1 cellular context compared by ENCODE assay signal in genomic region chr9:109663978-109664377, GRCh38.
DNase-seq lines count a peak whose midpoint lies in the region; ATAC-seq, FAIRE-seq and TF ChIP-seq lines count a peak whose summit lies in the region.
"Not testable (repeated sequence)": the region's sequence is repeated elsewhere in the genome, so short reads cannot be mapped to it uniquely, and the experiment has no call there.

No MANE protein-coding gene starts in this region.

- H3K9ac ChIP-seq in K562 (ENCODE audit: insufficient read depth in 1 of 2, low read depth in 2 of 2, low read length in 2 of 2), result not testable (repeated sequence)

- not testable (repeated sequence) for TF ChIP-seq RAD21 in K562 (CRISPR knock-in tag; conservative IDR thresholded peaks at IDR 0.05 in 1 of 2, IDR thresholded peaks at IDR 0.05 in 1 of 2)

- not testable (repeated sequence) for TF ChIP-seq EP300 in K562 (IDR thresholded peaks at IDR 0.05; ENCODE audit: low read length)

- BruUV-seq in K562 (replicated peaks; lab: Mats Ljungman, UMichigan), result not testable (repeated sequence)

- TF ChIP-seq CTCF in K562 (IDR thresholded peaks at IDR 0.05 in 2 of 3, conservative IDR thresholded peaks at IDR 0.05 in 1 of 3; ENCODE audit: insufficient read depth in 2 of 3, low read depth in 1 of 3, low read length in 3 of 3), result not testable (repeated sequence)

- not testable (repeated sequence) for ATAC-seq in K562

- CTCF ChIA-PET in K562 (lab: Yijun Ruan, JAX; ENCODE audit: low intra/inter-chr PET ratio), result not testable (repeated sequence)

- not testable (repeated sequence) for H3K36me3 ChIP-seq in K562 (ENCODE audit: control insufficient read depth, insufficient read depth, low read length)

- intact Hi-C loops in K562 (cut with micrococcal nuclease), result not testable (repeated sequence)

- not testable (repeated sequence) for H4K20me1 ChIP-seq in K562 (replicated peaks; ENCODE audit: control insufficient read depth, insufficient read depth, low read length)

- DNase-seq in K562 (ENCODE audit: extremely low read depth in 1 of 4, low spot score in 3 of 4), result not testable (repeated sequence)

- not testable (repeated sequence) for H2AFZ ChIP-seq in K562 (ENCODE audit: low read depth, low read length)

- not testable (repeated sequence) for FAIRE-seq in K562 (lab: Jason Lieb, UNC)

- in situ Hi-C loops in K562 (cut with MboI), result not testable (repeated sequence)

- H3K27ac ChIP-seq in K562 (ENCODE audit: extremely low read depth, low read depth, low read length), result not testable (repeated sequence)

- POLR2A ChIA-PET in K562 (lab: Yijun Ruan, JAX), result not testable (repeated sequence)

- H3K27me3 ChIP-seq in K562 (ENCODE audit: control insufficient read depth in 2 of 2, insufficient read depth in 2 of 2, low read length in 2 of 2), result not testable (repeated sequence)

- H3K9me3 ChIP-seq in K562 (replicated peaks; ENCODE audit: control insufficient read depth, insufficient read depth, low read depth, low read length), result not testable (repeated sequence)

- not testable (repeated sequence) for TF ChIP-seq POLR2A in K562 (conservative IDR thresholded peaks at IDR 0.05)

- H3K9me1 ChIP-seq in K562 (ENCODE audit: control insufficient read depth, insufficient read depth, low read length), result not testable (repeated sequence)

- not testable (repeated sequence) for H3K4me1 ChIP-seq in K562 (replicated peaks in 1 of 2; ENCODE audit: control insufficient read depth in 2 of 2, insufficient read depth in 2 of 2, low read length in 2 of 2)

- not testable (repeated sequence) for H3K4me2 ChIP-seq in K562 (ENCODE audit: insufficient read depth, low read length)

- not testable (repeated sequence) for H3K79me2 ChIP-seq in K562 (ENCODE audit: control insufficient read depth, insufficient read depth, low read length)

- WGBS in K562 (ENCODE audit: insufficient coverage, low coverage, missing lambda C conversion rate), result 2% methylated on average over 4 of the region's 4 CpGs

- H3K4me3 ChIP-seq in K562, result not testable (repeated sequence)

TF ChIP-seq in K562, 482 proteins besides CTCF, POLR2A, EP300 and RAD21:
- TF ChIP-seq ZNF354B (CRISPR knock-in tag; IDR thresholded peaks at IDR 0.05) (peak; percentile 51; the same call in 1 of the 2 replicates), ZNF507 (tag; conservative IDR thresholded peaks at IDR 0.05) (peak; percentile 87)
TF ChIP-seq in K562: peak in this region for 2; not testable (repeated sequence) for 480.
